12 cellular contexts compared by ENCODE assay signal in genomic region chr9:76887003-76887821, GRCh38. TPM values are rescaled to one million over a fixed set of nuclear protein-coding genes. Genes with fewer than 3 reads are reported as not detected.
DNase-seq lines count a peak whose midpoint lies in the region; ATAC-seq, FAIRE-seq and TF ChIP-seq lines count a peak whose summit lies in the region.
"Had no signal": no experiment of that assay in that cellular context is flagged by ENCODE, and none has a peak within 500 bp of the region (broad histone marks: within the 10 kb centered on the region; RNA-seq: fewer than 3 reads in every experiment).

No MANE protein-coding gene starts in this region.

- H3K4me2 ChIP-seq in A549 (peak overlapping the region; percentile 42; the same call in 1 of the 3 replicates), PC-3 (ENCODE audit: low read length) (no peak overlapping the region)

- H3F3A ChIP-seq in PC-3 (ENCODE audit: low read length, unreplicated experiment), result no peaks in the 10 kb centered on the region

- ATAC-seq in A549 (peak; percentile 41 to 61; a peak in 4 of 6 replicates), GM19351 (IDR thresholded peaks at IDR 0.05; ENCODE audit: unreplicated experiment) (peak; percentile 46), PC-3 (no peak)
- ATAC-seq: foreskin keratinocyte; naive thymus-derived CD4-positive, alpha-beta T cell had no signal

- no peaks in the 10 kb centered on the region for H3K9me2 ChIP-seq in PC-3 (replicated peaks; ENCODE audit: low read length)

- 29% methylated on average over 5 of the region's 5 CpGs for WGBS in A549 (ENCODE audit: missing lambda C conversion rate)

- H2AFZ ChIP-seq in PC-3 (ENCODE audit: low read length), result no peak overlapping the region

- TF ChIP-seq EP300 in A549 (IDR thresholded peaks at IDR 0.05), result no peak

- H4K20me1 ChIP-seq in PC-3 (ENCODE audit: low read length), result no peaks in the 10 kb centered on the region

- FAIRE-seq in A549 (lab: Jason Lieb, UNC), result no peak
- no peak for FAIRE-seq in RCC 7860 (lab: Jason Lieb, UNC)

- CTCF ChIA-PET in A549 (lab: Yijun Ruan, JAX), result interaction anchor here (1.0 to 1.4 kb wide), 2 partner anchors 13 to 31 kb away, joined by 3 to 4 read pairs; no protein-coding TSS in a partner anchor
- CTCF ChIA-PET in PC-3 (lab: Charles Lee), result no interaction called here

- H3K9ac ChIP-seq in PC-3 (ENCODE audit: low read length) (no peak overlapping the region), iPS-18a (ENCODE audit: low read length) (peak overlapping the region; percentile 52)

- no peaks in the 10 kb centered on the region for H3K36me3 ChIP-seq in PC-3 (ENCODE audit: low read depth, low read length)
- no peaks in the 10 kb centered on the region for H3K36me3 ChIP-seq in iPS-18a (ENCODE audit: control insufficient read depth, low read depth, low read length)

- TF ChIP-seq RAD21 in A549 (conservative IDR thresholded peaks at IDR 0.05 in 1 of 2, IDR thresholded peaks at IDR 0.05 in 1 of 2), result no peak

- H3K4me1 ChIP-seq in A549 (no peaks in the 10 kb centered on the region), PC-3 (ENCODE audit: insufficient read depth, low read length) (no peaks in the 10 kb centered on the region), iPS-18a (ENCODE audit: control insufficient read depth, low read depth, low read length) (peaks cover 23% of the 10 kb centered on the region)
- H3K4me1 ChIP-seq: BE2C, foreskin keratinocyte had no signal

- BruUV-seq in PC-3 (replicated peaks; lab: Mats Ljungman, UMichigan), result no TSS peak

- H3K79me2 ChIP-seq in PC-3 (ENCODE audit: low read length), result no peaks in the 10 kb centered on the region

- no peak for DNase-seq in A549 (ENCODE audit: low read depth in 1 of 2, low spot score in 1 of 2)
- no peak for DNase-seq in PC-3
- DNase-seq in RCC 7860 (ENCODE audit: low spot score), result no peak
- DNase-seq in GM13977 (ENCODE audit: low spot score), result no peak
- DNase-seq in stimulated activated CD4-positive, alpha-beta T cell treated with anti-CD3 and anti-CD28 coated beads, Interleukin-4, amount 100 ng/mL, for 24 hours, result no peak
- no peak for DNase-seq in RPMI8226
- DNase-seq: BE2C; foreskin keratinocyte; naive thymus-derived CD4-positive, alpha-beta T cell; NCI-H524 had no signal

- no peak for TF ChIP-seq POLR2A in A549 (IDR thresholded peaks at IDR 0.05; ENCODE audit: low read length)

- intact Hi-C loops in PC-3 (cut with micrococcal nuclease), result no loop called here

- POLR2A ChIA-PET in A549 (lab: Yijun Ruan, JAX) (no interaction called here), PC-3 (lab: Charles Lee; ENCODE audit: unreplicated experiment) (no interaction called here)

- in situ Hi-C loops in GM13977 (cut with MboI; ENCODE audit: low pct_unique_long_range_greater_than_20kb, low sequenced_read_pairs, unreplicated experiment), result no loop called here

- H3K9me3 ChIP-seq in A549 (no peaks in the 10 kb centered on the region), PC-3 (ENCODE audit: low read length) (no peaks in the 10 kb centered on the region), iPS-18a (ENCODE audit: control insufficient read depth, low read depth, low read length) (no peaks in the 10 kb centered on the region)
- H3K9me3 ChIP-seq: BE2C had no signal

- H3K27ac ChIP-seq in A549 (no peak overlapping the region), PC-3 (ENCODE audit: low read length) (no peak overlapping the region), iPS-18a (ENCODE audit: low read length) (peak overlapping the region; percentile 90)
- H3K27ac ChIP-seq: foreskin keratinocyte had no signal

- no peak overlapping the region for H3K4me3 ChIP-seq in A549
- no peak overlapping the region for H3K4me3 ChIP-seq in PC-3 (ENCODE audit: low read length)
- H3K4me3 ChIP-seq in iPS-18a (ENCODE audit: low read length), result peak overlapping the region; percentile 37

- TF ChIP-seq CTCF in A549 (IDR thresholded peaks at IDR 0.05) (no peak), PC-3 (conservative IDR thresholded peaks at IDR 0.05; ENCODE audit: low read depth, low read length) (0 out of 2 replicates have a peak, but pooled peaks have one; percentile 12), GM13977 (IDR thresholded peaks at IDR 0.05; ENCODE audit: extremely low read depth, insufficient read depth, missing control alignments) (no peak)

- H3K27me3 ChIP-seq in PC-3 (ENCODE audit: low read length) (peaks cover 15% of the 10 kb centered on the region; the same call in 1 of the 2 replicates), iPS-18a (ENCODE audit: control insufficient read depth, insufficient read depth, low read length) (no peaks in the 10 kb centered on the region)
- H3K27me3 ChIP-seq: BE2C, foreskin keratinocyte had no signal

TF ChIP-seq in A549, 52 proteins besides CTCF, POLR2A, EP300 and RAD21:
- no peak for TF ChIP-seq RNF2 (IDR thresholded peaks at IDR 0.05; ENCODE audit: borderline replicate concordance, low read depth)

RNA-seq across cellular contexts. Expression of gene PRUNE2, which starts 18.7 kb away (rescaled TPM):
- polyA plus RNA-seq in A549 (2011; rRNA removed), result 0.04 and 0.15 TPM in 2 replicates
- polyA plus RNA-seq in A549 (2012; cell fraction: cytosol; rRNA removed), result not detected in 2 replicates
- polyA plus RNA-seq in A549 (2012; cell fraction: nucleus; rRNA removed), result not detected in 2 replicates
- 0.04 TPM in 1 of 3 replicates, not detected in the others for polyA plus RNA-seq in A549 (2017; fragmentation: RNase III; extraction: RNeasy Plus Mini Kit Qiagen cat#74134 plus additional on column Dnase treatment)
- 0.05 and 0.29 TPM in 2 replicates for polyA minus RNA-seq in A549 (2011; rRNA and poly(A)+ RNA removed)
- total RNA-seq in PC-3 (2014; rRNA removed), result not detected in 2 replicates
- polyA plus RNA-seq: naive thymus-derived CD4-positive, alpha-beta T cell had no signal
